Comparison of ENCODE assay signal across 8 cellular contexts in genomic region chr12:131894313-131894860, GRCh38. TPM values are rescaled to one million over a fixed set of nuclear protein-coding genes. Genes with fewer than 3 reads are reported as not detected.
DNase-seq lines count a peak whose midpoint lies in the region; ATAC-seq lines count a peak whose summit lies in the region.

Gene ULK1, plus strand, starts transcription at chr12:131894622. Its CDS starts 380 bp downstream, at chr12:131895002.

- CTCF ChIA-PET in activated CD8-positive, alpha-beta memory T cell treated with anti-CD3 and anti-CD28 coated beads for 36 hours (lab: Charles Lee): no interaction called here

- POLR2A ChIA-PET in activated CD8-positive, alpha-beta memory T cell treated with anti-CD3 and anti-CD28 coated beads for 36 hours (lab: Charles Lee): no interaction called here

- DNase-seq in COR-L47 (lab: John Stamatoyannopoulos, UW): peak; percentile 83
- DNase-seq in HT1080 (ENCODE audit: low read depth): peak; percentile 72
- DNase-seq in NK-92 treated with Interleukin-12 subunit alpha and Interleukin-12 subunit beta, amount 100 ng/mL, for 24 hours (lab: John Stamatoyannopoulos, UW): peak; percentile 74
- DNase-seq in effector memory CD4-positive, alpha-beta T cell: peak; percentile 84 to 88 (median 87)
- DNase-seq in mesenchymal stem cell: peak; percentile 88
- DNase-seq in stimulated activated CD8-positive, alpha-beta memory T cell treated with anti-CD3 and anti-CD28 coated beads, Interleukin-12 subunit alpha, Interleukin-12 subunit beta, amount 100 ng/mL, for 24 hours (ENCODE audit: extremely low read depth): peak; percentile 82

- H3K27ac ChIP-seq in effector memory CD4-positive, alpha-beta T cell (ENCODE audit: insufficient read depth, low read length, poor library complexity, severe bottlenecking): peak within 1 kb of the TSS; percentile 71
- H3K27ac ChIP-seq in mesenchymal stem cell (ENCODE audit: low read length, poor library complexity, severe bottlenecking): no peak within 1 kb of the TSS

- peak within 1 kb of the TSS; percentile 14 for H4K8ac ChIP-seq in mesenchymal stem cell (ENCODE audit: low read length)

- peak within 1 kb of the TSS; percentile 75 for H3K4me3 ChIP-seq in effector memory CD4-positive, alpha-beta T cell (ENCODE audit: insufficient read depth, low read depth, low read length, poor library complexity, severe bottlenecking)
- peak within 1 kb of the TSS; percentile 80 to 85 for H3K4me3 ChIP-seq in mesenchymal stem cell (ENCODE audit: insufficient read depth in 1 of 2, low read depth in 1 of 2, low read length in 2 of 2)

- H3K23ac ChIP-seq in mesenchymal stem cell (ENCODE audit: low read length in 2 of 2): peak within 1 kb of the TSS in 1 of 2 experiments; percentile 9

- peak within 1 kb of the TSS; percentile 63 for H2AFZ ChIP-seq in mesenchymal stem cell (ENCODE audit: low read depth, low read length)

- H2BK15ac ChIP-seq in mesenchymal stem cell (ENCODE audit: low read depth, poor library complexity, severe bottlenecking): peak within 1 kb of the TSS; percentile 28

- no peaks in the 10 kb centered on the region for H3K9me3 ChIP-seq in effector memory CD4-positive, alpha-beta T cell (ENCODE audit: control insufficient read depth, low read length)
- no peaks in the 10 kb centered on the region for H3K9me3 ChIP-seq in mesenchymal stem cell (ENCODE audit: control insufficient read depth, low read length)

- H2BK5ac ChIP-seq in mesenchymal stem cell (ENCODE audit: low read depth, low read length, poor library complexity, severe bottlenecking): no peak within 1 kb of the TSS

- H3K4ac ChIP-seq in mesenchymal stem cell (ENCODE audit: low read depth in 1 of 2, low read length in 2 of 2): peak within 1 kb of the TSS in 1 of 2 experiments; percentile 91

- peak within 1 kb of the TSS; percentile 61 for H2BK120ac ChIP-seq in mesenchymal stem cell (ENCODE audit: low read depth, low read length)

- H3K79me1 ChIP-seq in mesenchymal stem cell (replicated peaks; ENCODE audit: low read length, poor library complexity, severe bottlenecking): peaks cover 25% of the 10 kb centered on the region

- H3K4me2 ChIP-seq in mesenchymal stem cell (ENCODE audit: low read length, poor library complexity, severe bottlenecking): peak within 1 kb of the TSS; percentile 98

- H3K9ac ChIP-seq in mesenchymal stem cell (ENCODE audit: low read length): peak within 1 kb of the TSS; percentile 90

- WGBS in mesenchymal stem cell: 0% methylated on average over 29 of the region's 64 CpGs

- H3K27me3 ChIP-seq in effector memory CD4-positive, alpha-beta T cell (replicated peaks; ENCODE audit: control insufficient read depth, insufficient read depth, low read length, poor library complexity, severe bottlenecking): no peaks in the 10 kb centered on the region
- peaks cover 0 to 3% of the 10 kb centered on the region in 2 experiments for H3K27me3 ChIP-seq in mesenchymal stem cell (ENCODE audit: control insufficient read depth in 1 of 2, insufficient read depth in 1 of 2, low read length in 2 of 2)

- peak; percentile 65 for ATAC-seq in GM21367 (IDR thresholded peaks at IDR 0.05; ENCODE audit: unreplicated experiment)

- no peaks in the 10 kb centered on the region for H3K36me3 ChIP-seq in effector memory CD4-positive, alpha-beta T cell (ENCODE audit: control insufficient read depth, insufficient read depth, low read length)
- H3K36me3 ChIP-seq in mesenchymal stem cell (ENCODE audit: control insufficient read depth in 1 of 2, insufficient read depth in 2 of 2, low read depth in 1 of 2, low read length in 2 of 2): peaks cover 13 to 23% of the 10 kb centered on the region in 2 experiments

- no peak within 1 kb of the TSS for H2AK5ac ChIP-seq in mesenchymal stem cell (ENCODE audit: low read length, severe bottlenecking)

- peak within 1 kb of the TSS; percentile 75 for H4K91ac ChIP-seq in mesenchymal stem cell (ENCODE audit: low read length)

- no peak within 1 kb of the TSS for H2BK12ac ChIP-seq in mesenchymal stem cell (ENCODE audit: low read length in 2 of 2)

- peak within 1 kb of the TSS; percentile 69 to 98 for H3K18ac ChIP-seq in mesenchymal stem cell (ENCODE audit: low read depth in 1 of 2, low read length in 2 of 2)

- H3K4me1 ChIP-seq in effector memory CD4-positive, alpha-beta T cell (ENCODE audit: control insufficient read depth, insufficient read depth, low read length, poor library complexity, severe bottlenecking): peaks cover 19% of the 10 kb centered on the region
- peaks cover 27% of the 10 kb centered on the region for H3K4me1 ChIP-seq in mesenchymal stem cell (ENCODE audit: control insufficient read depth, insufficient read depth, low read depth, low read length)

- no peak within 1 kb of the TSS for H3K14ac ChIP-seq in mesenchymal stem cell (ENCODE audit: low read length in 2 of 2)

RNA-seq across cellular contexts. Expression of gene ULK1, which starts in this region (rescaled TPM):
- 1.8 and 4.6 TPM in 2 replicates for total RNA-seq in HT1080 (2014; rRNA removed; shearing (Covaris generic))
- 14.6 and 15.4 TPM in 2 replicates for polyA plus RNA-seq in HT1080 (2015; cell fraction: cytosol; rRNA removed)
- polyA plus RNA-seq in HT1080 (2015; cell fraction: nucleus; rRNA removed): 45.8 and 46.8 TPM in 2 replicates
- 10 to 100 TPM; 14.9 to 18.3 TPM for total RNA-seq in activated CD8-positive, alpha-beta memory T cell treated with anti-CD3 and anti-CD28 coated beads for 36 hours
- 18.5 TPM for polyA plus RNA-seq in mesenchymal stem cell (2013, experiment 1 of 2)
- polyA plus RNA-seq in mesenchymal stem cell (2013, experiment 2 of 2): 17.7 TPM
